8 cellular contexts compared by ENCODE assay signal in the genomic region with DNA sequence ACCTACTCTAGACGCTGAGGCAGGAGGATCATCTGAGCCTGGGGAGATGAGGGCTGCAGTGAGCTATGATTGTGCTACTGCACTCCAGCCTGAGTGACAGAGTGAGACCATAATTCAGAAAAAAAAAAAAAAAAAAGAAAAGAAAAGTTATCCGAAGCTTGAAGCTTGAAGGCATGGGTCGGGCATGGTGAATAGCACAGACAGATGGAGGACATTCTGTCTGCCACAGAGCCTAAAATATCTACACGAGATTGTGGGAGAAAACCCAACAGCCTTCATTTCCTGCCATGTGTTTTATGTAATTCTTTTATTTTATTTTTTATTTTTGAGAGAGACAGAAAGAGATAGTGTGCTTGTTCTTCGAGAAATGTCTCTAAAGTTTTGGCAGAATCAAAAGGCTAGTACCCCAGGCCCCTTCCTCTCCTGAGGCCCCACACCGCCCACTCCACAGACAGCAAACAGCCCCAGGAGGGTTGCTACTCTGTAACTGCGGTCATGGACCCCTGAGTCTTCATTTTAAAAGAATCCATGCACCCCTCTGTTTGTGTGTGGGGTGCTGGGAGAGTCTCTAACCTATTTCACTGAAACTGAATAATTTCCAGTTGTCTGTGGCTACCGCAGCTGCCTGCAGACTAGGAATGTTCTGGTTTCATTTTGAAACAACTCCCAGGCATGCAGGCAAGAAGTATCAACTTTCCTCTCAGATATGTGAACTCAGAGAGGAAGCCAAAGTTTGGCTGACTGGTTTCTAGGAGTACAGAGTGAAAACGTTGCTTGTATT. TPM values are rescaled to one million over a fixed set of nuclear protein-coding genes. Genes with fewer than 3 reads are reported as not detected.
A peak's percentile ranks its signal among the peaks of the same experiment; 100 is the strongest.
DNase-seq lines count a peak whose midpoint lies in the region; ATAC-seq and TF ChIP-seq lines count a peak whose summit lies in the region.

No MANE protein-coding gene starts in this region.

- no peaks in the 10 kb centered on the region for H4K20me1 ChIP-seq in SK-N-SH (ENCODE audit: insufficient read depth)

- TF ChIP-seq EP300 in SK-N-SH (IDR thresholded peaks at IDR 0.05; ENCODE audit: borderline replicate concordance in 1 of 2, low read depth in 1 of 2, low read length in 1 of 2), result no peak

- H3K9me3 ChIP-seq in SK-N-SH (no peaks in the 10 kb centered on the region), skeletal muscle tissue (ENCODE audit: control insufficient read depth in 3 of 3, low read length in 3 of 3) (no peaks in the 10 kb centered on the region)

- peak overlapping the region; percentile 54 to 80; a peak in 3 of 4 replicates for H3K27ac ChIP-seq in SK-N-SH (ENCODE audit: low read depth in 2 of 2, low read length in 1 of 2)
- peak overlapping the region; percentile 75 for H3K27ac ChIP-seq in skeletal muscle tissue (ENCODE audit: low read depth, low read length)

- H3K36me3 ChIP-seq in SK-N-SH (replicated peaks in 1 of 2; ENCODE audit: control insufficient read depth in 1 of 2, insufficient read depth in 2 of 2, low read length in 1 of 2) (no peaks in the 10 kb centered on the region), skeletal muscle tissue (ENCODE audit: control insufficient read depth in 3 of 3, insufficient read depth in 3 of 3, low read length in 3 of 3) (no peaks in the 10 kb centered on the region)

- H3K4me3 ChIP-seq in SK-N-SH (ENCODE audit: low read depth in 2 of 2, low read length in 1 of 2) (0 out of 4 replicates have a peak overlapping the region, but pooled peaks of 1 of the 2 experiments have one; percentile 19), skeletal muscle tissue (ENCODE audit: low read length in 3 of 3) (peak overlapping the region; percentile 45 to 59 (median 58))

- H3K9ac ChIP-seq in SK-N-SH (no peak overlapping the region), skeletal muscle tissue (ENCODE audit: low read depth in 1 of 3, low read length in 3 of 3) (peak overlapping the region; percentile 14 to 69 (median 41))

- WGBS in SK-N-SH (ENCODE audit: low lambda C conversion rate), result 62% methylated on average over 9 of the region's 9 CpGs

- H3K4me2 ChIP-seq in SK-N-SH, result peak overlapping the region; percentile 61

- no peaks in the 10 kb centered on the region; a peak in 1 of 4 replicates for H3K4me1 ChIP-seq in SK-N-SH (ENCODE audit: control insufficient read depth in 1 of 2, insufficient read depth in 2 of 2, low read depth in 1 of 2, low read length in 1 of 2)
- peaks cover 44 to 46% (median 45%) of the 10 kb centered on the region in 3 donors for H3K4me1 ChIP-seq in skeletal muscle tissue (ENCODE audit: control insufficient read depth in 3 of 3, insufficient read depth in 3 of 3, low read length in 3 of 3)

- no peak for TF ChIP-seq RAD21 in SK-N-SH (IDR thresholded peaks at IDR 0.05; ENCODE audit: low read length)

- H3K9me2 ChIP-seq in SK-N-SH, result no peaks in the 10 kb centered on the region

- CTCF ChIA-PET in SK-N-SH (lab: Yijun Ruan, JAX), result interaction anchor here (1.0 to 1.3 kb wide), 3 partner anchors 8 to 237 kb away, joined by 3 to 6 read pairs (median 4); no protein-coding TSS in a partner anchor

- POLR2A ChIA-PET in SK-N-SH (lab: Yijun Ruan, JAX), result no interaction called here

- DNase-seq in SK-N-SH, result no peak
- peak; percentile 36 for DNase-seq in glomerular visceral epithelial cell (ENCODE audit: extremely low spot score)
- no peak for DNase-seq in DMS 273 (lab: John Stamatoyannopoulos, UW; ENCODE audit: unreplicated experiment)
- no peak for DNase-seq in NCI-H146 treated with DMSO at 0.1 percent for 48 hours (lab: John Stamatoyannopoulos, UW; ENCODE audit: unreplicated experiment)

- no peak for TF ChIP-seq CTCF in SK-N-SH (IDR thresholded peaks at IDR 0.05)

- ATAC-seq in GM21529 (IDR thresholded peaks at IDR 0.05; ENCODE audit: unreplicated experiment) (peak; percentile 52), HG03565 (IDR thresholded peaks at IDR 0.05; ENCODE audit: unreplicated experiment) (no peak), HG03460 (IDR thresholded peaks at IDR 0.05; ENCODE audit: unreplicated experiment) (no peak)

- H3K27me3 ChIP-seq in SK-N-SH (ENCODE audit: insufficient read depth) (no peaks in the 10 kb centered on the region), skeletal muscle tissue (ENCODE audit: control insufficient read depth in 3 of 3, insufficient read depth in 3 of 3, low read length in 3 of 3) (no peaks in the 10 kb centered on the region)

- peaks cover 4% of the 10 kb centered on the region for H3F3A ChIP-seq in SK-N-SH (replicated peaks; ENCODE audit: insufficient read depth)

- H2AFZ ChIP-seq in SK-N-SH (ENCODE audit: low read depth), result peak overlapping the region; percentile 87

- no peaks in the 10 kb centered on the region for H3K79me2 ChIP-seq in SK-N-SH (ENCODE audit: insufficient read depth)

TF ChIP-seq in SK-N-SH, 30 proteins besides CTCF, POLR2A, EP300 and RAD21:
- TF ChIP-seq TCF12 (IDR thresholded peaks at IDR 0.05) (0 out of 2 replicates have a peak, but pooled peaks have one; percentile 17), FOSL2 (IDR thresholded peaks at IDR 0.05; ENCODE audit: borderline replicate concordance, low read depth) (no peak), RXRA (IDR thresholded peaks at IDR 0.05; ENCODE audit: borderline replicate concordance, low read depth) (no peak)
- TF ChIP-seq, protein P1, sequence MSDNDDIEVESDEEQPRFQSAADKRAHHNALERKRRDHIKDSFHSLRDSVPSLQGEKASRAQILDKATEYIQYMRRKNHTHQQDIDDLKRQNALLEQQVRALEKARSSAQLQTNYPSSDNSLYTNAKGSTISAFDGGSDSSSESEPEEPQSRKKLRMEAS (IDR thresholded peaks at IDR 0.05; ENCODE audit: low read depth), result peak; percentile 53; the same call in 1 of the 2 replicates

RNA-seq across cellular contexts. Expression of a gene that starts 38.4 kb away (rescaled TPM):
- polyA plus RNA-seq in SK-N-SH (2012; rRNA removed), result 2.8 and 4.3 TPM in 2 replicates
- 3.2 and 3.4 TPM in 2 replicates for polyA plus RNA-seq in SK-N-SH (2012; cell fraction: cytosol; rRNA removed)
- 2.4 and 4.7 TPM in 2 replicates for polyA plus RNA-seq in SK-N-SH (2012; cell fraction: nucleus; rRNA removed)
- 18.3 TPM for total RNA-seq in skeletal muscle tissue
